ENCODE assay signal across 19 cellular contexts in the genomic region with DNA sequence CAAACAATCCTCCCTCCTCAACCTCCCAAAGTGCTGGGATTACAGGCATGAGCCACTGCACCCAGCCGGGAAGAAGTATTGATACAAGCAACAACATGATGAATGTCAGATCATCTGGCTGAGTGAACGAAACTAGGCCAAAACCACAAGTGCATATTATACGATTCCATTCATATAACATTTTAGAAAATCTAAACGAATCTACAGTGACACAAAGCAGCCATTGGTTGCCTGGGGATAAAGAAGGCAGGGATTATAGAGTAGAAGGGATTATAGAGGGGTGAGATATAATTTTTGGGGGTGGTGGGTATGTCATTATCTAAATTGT. TPM values are rescaled to one million over a fixed set of nuclear protein-coding genes. Genes with fewer than 3 reads are reported as not detected.
DNase-seq lines count a peak whose midpoint lies in the region; ATAC-seq, FAIRE-seq and TF ChIP-seq lines count a peak whose summit lies in the region.
"Had no signal": no experiment of that assay in that cellular context is flagged by ENCODE, and none has a peak within 500 bp of the region (broad histone marks: within the 10 kb centered on the region; RNA-seq: fewer than 3 reads in every experiment).

No MANE protein-coding gene starts in this region.

- no TSS peak for BruUV-seq in PC-9 (replicated peaks; lab: Mats Ljungman, UMichigan)

- H3K27ac ChIP-seq in A549 (peak overlapping the region; percentile 47 to 78; a peak in 4 of 6 replicates), GM23338 (ENCODE audit: low read depth) (no peak overlapping the region), keratinocyte (ENCODE audit: control insufficient read depth, insufficient read depth, low read length) (no peak overlapping the region), PC-9 (no peak overlapping the region)
- H3K27ac ChIP-seq: C4-2B had no signal

- no peaks in the 10 kb centered on the region for H3K9me1 ChIP-seq in keratinocyte (ENCODE audit: control insufficient read depth, extremely low read depth, insufficient read depth, low read length)

- H3K36me3 ChIP-seq in GM23338 (ENCODE audit: insufficient read depth) (no peaks in the 10 kb centered on the region), keratinocyte (ENCODE audit: control insufficient read depth in 2 of 2, extremely low read depth in 1 of 2, insufficient read depth in 2 of 2, low read length in 2 of 2) (no peaks in the 10 kb centered on the region), PC-9 (ENCODE audit: low read depth) (no peaks in the 10 kb centered on the region)

- no peaks in the 10 kb centered on the region for H3F3A ChIP-seq in GM23338 (replicated peaks; ENCODE audit: low read depth)
- peaks cover 4% of the 10 kb centered on the region; the same call in 1 of the 2 replicates for H3F3A ChIP-seq in PC-9 (ENCODE audit: insufficient read depth, low read depth)

- CTCF ChIA-PET in A549 (lab: Yijun Ruan, JAX), result interaction anchor here (0.8 to 4.2 kb wide), 15 partner anchors 11 to 395 kb away, joined by 3 to 82 read pairs (median 4); a partner anchor contains a TSS
- CTCF ChIA-PET in PC-9 (lab: Charles Lee), result interaction anchor here (0.6 to 2.4 kb wide), 2 partner anchors 153 to 270 kb away, joined by 7 to 17 read pairs; no protein-coding TSS in a partner anchor

- no peaks in the 10 kb centered on the region for H3K9me3 Mint-ChIP-seq in GM23338
- H3K9me3 Mint-ChIP-seq: T-cell had no signal

- H3K4me2 ChIP-seq in A549 (peak overlapping the region; percentile 60), GM23338 (no peak overlapping the region), keratinocyte (ENCODE audit: control insufficient read depth, extremely low read depth, insufficient read depth, low read depth, low read length) (no peak overlapping the region), PC-9 (no peak overlapping the region)

- TF ChIP-seq EP300 in A549 (IDR thresholded peaks at IDR 0.05), result no peak

- no peaks in the 10 kb centered on the region for H3K36me3 Mint-ChIP-seq in GM23338 (ENCODE audit: low read depth)
- H3K36me3 Mint-ChIP-seq: T-cell had no signal

- no peaks in the 10 kb centered on the region for H4K20me1 ChIP-seq in GM23338 (replicated peaks; ENCODE audit: insufficient read depth)
- H4K20me1 ChIP-seq in keratinocyte (ENCODE audit: control insufficient read depth, extremely low read depth, insufficient read depth, low read length), result no peaks in the 10 kb centered on the region
- H4K20me1 ChIP-seq in PC-9 (ENCODE audit: insufficient read depth), result no peaks in the 10 kb centered on the region

- POLR2A ChIA-PET in A549 (lab: Yijun Ruan, JAX), result interaction anchor here (1.5 kb wide), 1 partner anchor 47 kb away, joined by 4 read pairs; no protein-coding TSS in a partner anchor
- POLR2A ChIA-PET in PC-9 (lab: Charles Lee; ENCODE audit: unreplicated experiment), result no interaction called here

- no peak overlapping the region for H3K9ac ChIP-seq in keratinocyte (ENCODE audit: control insufficient read depth, extremely low read depth, insufficient read depth, low read length)

- H3K4me3 ChIP-seq in A549, result no peak overlapping the region
- H3K4me3 ChIP-seq in GM23338, result no peak overlapping the region
- no peak overlapping the region for H3K4me3 ChIP-seq in keratinocyte (ENCODE audit: control insufficient read depth in 2 of 3, extremely low read depth in 1 of 3, insufficient read depth in 2 of 3, low read depth in 1 of 3, low read length in 3 of 3)
- H3K4me3 ChIP-seq in PC-9, result no peak overlapping the region
- no peak overlapping the region for H3K4me3 ChIP-seq in foreskin fibroblast (ENCODE audit: low read depth in 1 of 2, low read length in 2 of 2)

- H2AFZ ChIP-seq in GM23338 (peak overlapping the region; percentile 85; the same call in 1 of the 2 replicates), keratinocyte (ENCODE audit: control insufficient read depth, low read length) (peak overlapping the region; percentile 15), PC-9 (no peak overlapping the region)

- H3K9me2 ChIP-seq in GM23338 (ENCODE audit: insufficient read depth), result no peaks in the 10 kb centered on the region
- H3K9me2 ChIP-seq in PC-9 (ENCODE audit: insufficient read depth), result no peaks in the 10 kb centered on the region

- 67% methylated on average over 4 of the region's 4 CpGs for WGBS in A549 (ENCODE audit: missing lambda C conversion rate)

- FAIRE-seq in A549 (lab: Jason Lieb, UNC) (no peak), keratinocyte (lab: Jason Lieb, UNC) (no peak)
- FAIRE-seq: D721Med, GM12892, GM18507, RCC 7860 had no signal

- intact Hi-C loops in PC-9 (cut with micrococcal nuclease; ENCODE audit: unreplicated experiment), result loop anchor here (5.0 kb wide), 1 partner anchor 125 kb away; a partner anchor contains a TSS

- dilution Hi-C loops in keratinocyte (cut with MboI; ENCODE audit: extremely low pct_ligation_motif_present, low sequenced_read_pairs), result no loop called here

- H3K79me2 ChIP-seq in GM23338 (replicated peaks; ENCODE audit: insufficient read depth) (no peaks in the 10 kb centered on the region), keratinocyte (ENCODE audit: control insufficient read depth, insufficient read depth, low read length) (no peaks in the 10 kb centered on the region), PC-9 (ENCODE audit: low read depth) (no peaks in the 10 kb centered on the region)

- ATAC-seq in A549, result no peak
- no peak for ATAC-seq in GM23338

- DNase-seq in A549 (ENCODE audit: low read depth in 1 of 2, low spot score in 1 of 2) (no peak), GM23338 (ENCODE audit: low spot score) (no peak), RPMI8226 (peak; percentile 57), keratinocyte (ENCODE audit: low read depth, low spot score) (no peak), PC-9 (no peak), T1000 (lab: John Stamatoyannopoulos, UW) (no peak), foreskin fibroblast (no peak)
- DNase-seq: KG1, NCI-H1417 treated with DMSO at 0.1 percent for 48 hours, NCI-H1930, NCI-H2171 treated with DMSO at 0.1 percent for 48 hours, NCI-H446, Right ventricle myocardium superior, T-cell had no signal

- H3K4me3 Mint-ChIP-seq in GM23338, result no peak overlapping the region; the same call in 2 of the 3 replicates

- no peaks in the 10 kb centered on the region for H3K9me3 ChIP-seq in A549
- no peaks in the 10 kb centered on the region for H3K9me3 ChIP-seq in keratinocyte (ENCODE audit: control insufficient read depth, low read depth, low read length)
- H3K9me3 ChIP-seq in PC-9 (ENCODE audit: insufficient read depth, low read depth), result no peaks in the 10 kb centered on the region

- H3K4me1 Mint-ChIP-seq in GM23338, result peaks cover 3% of the 10 kb centered on the region; the same call in 2 of the 3 replicates

- H3K27ac Mint-ChIP-seq in GM23338, result no peak overlapping the region
- H3K27ac Mint-ChIP-seq: T-cell had no signal

- no peaks in the 10 kb centered on the region for H3K27me3 ChIP-seq in GM23338 (ENCODE audit: insufficient read depth)
- no peaks in the 10 kb centered on the region for H3K27me3 ChIP-seq in keratinocyte (ENCODE audit: control insufficient read depth, extremely low read depth, insufficient read depth, low read length)
- no peaks in the 10 kb centered on the region for H3K27me3 ChIP-seq in PC-9 (ENCODE audit: insufficient read depth, low read depth)

- no peak for TF ChIP-seq POLR2A in A549 (IDR thresholded peaks at IDR 0.05; ENCODE audit: low read length)

- peaks cover 14% of the 10 kb centered on the region for H3K4me1 ChIP-seq in A549
- H3K4me1 ChIP-seq in GM23338 (ENCODE audit: insufficient read depth), result no peaks in the 10 kb centered on the region
- H3K4me1 ChIP-seq in keratinocyte (ENCODE audit: control insufficient read depth, extremely low read depth, insufficient read depth, low read length), result peaks cover 10% of the 10 kb centered on the region
- peaks cover 13% of the 10 kb centered on the region for H3K4me1 ChIP-seq in PC-9 (replicated peaks; ENCODE audit: insufficient read depth)

- peaks cover 3% of the 10 kb centered on the region for H3K27me3 Mint-ChIP-seq in GM23338 (ENCODE audit: insufficient read depth, low read depth, poor library complexity)

- no peak for TF ChIP-seq RAD21 in A549 (conservative IDR thresholded peaks at IDR 0.05 in 1 of 2, IDR thresholded peaks at IDR 0.05 in 1 of 2)

- TF ChIP-seq CTCF in A549 (IDR thresholded peaks at IDR 0.05) (no peak), GM23338 (conservative IDR thresholded peaks at IDR 0.05; ENCODE audit: low read depth in 2 of 2) (no peak), keratinocyte (optimal IDR thresholded peaks at IDR 0.05 in 1 of 3, IDR thresholded peaks at IDR 0.05 in 1 of 3, conservative IDR thresholded peaks at IDR 0.05 in 1 of 3; ENCODE audit: extremely low read depth in 1 of 3, insufficient read depth in 2 of 3, low read length in 3 of 3) (no peak), PC-9 (conservative IDR thresholded peaks at IDR 0.05) (no peak), foreskin fibroblast (IDR thresholded peaks at IDR 0.05; ENCODE audit: low read depth, low read length) (no peak)

RNA-seq across cellular contexts. Expression of a gene that starts 11.5 kb away (rescaled TPM):
- 61.3 and 65.2 TPM in 2 replicates for polyA plus RNA-seq in A549 (2011; rRNA removed)
- 68.6 and 92.9 TPM in 2 replicates for polyA plus RNA-seq in A549 (2012; cell fraction: cytosol; rRNA removed)
- polyA plus RNA-seq in A549 (2012; cell fraction: nucleus; rRNA removed), result 111 and 114 TPM in 2 replicates
- polyA plus RNA-seq in A549 (2017; fragmentation: RNase III; extraction: RNeasy Plus Mini Kit Qiagen cat#74134 plus additional on column Dnase treatment), result 50.3 to 62.0 TPM (median 59.8 TPM) in 3 replicates
- polyA minus RNA-seq in A549 (2011; rRNA and poly(A)+ RNA removed), result 70.3 and 85.9 TPM in 2 replicates
- total RNA-seq in GM23338 (2014; rRNA removed; shearing (Covaris generic)), result 24.2 and 25.7 TPM in 2 replicates
- polyA plus RNA-seq in GM23338 (2016; fragmentation: Nextera tagmentation; extraction: Ambion mirVana), result 21.4 and 23.1 TPM in 2 replicates
- polyA plus RNA-seq in keratinocyte, result 24.1 to 35.4 TPM (median 26.3 TPM) in 3 replicates
- 10.6 TPM for polyA plus RNA-seq in keratinocyte (2011; ENCODE audit: low read depth)
- 32.2 and 47.8 TPM in 2 replicates for polyA plus RNA-seq in keratinocyte (2011; cell fraction: cytosol; rRNA removed)
- 28.1 and 37.3 TPM in 2 replicates for polyA plus RNA-seq in keratinocyte (2011; cell fraction: nucleus; rRNA removed)
- 38.2 and 59.4 TPM in 2 replicates for polyA plus RNA-seq in keratinocyte (2012; ENCODE audit: low replicate concordance)
- 24.3 to 54.7 TPM (median 34.0 TPM) in 3 replicates for polyA minus RNA-seq in keratinocyte
- polyA minus RNA-seq in keratinocyte (2011; cell fraction: cytosol; rRNA and poly(A)+ RNA removed), result 38.8 TPM
- 12.1 and 18.5 TPM in 2 replicates for polyA minus RNA-seq in keratinocyte (2011; cell fraction: nucleus; rRNA and poly(A)+ RNA removed)
- 71.7 and 75.6 TPM in 2 replicates for total RNA-seq in PC-9 (2021)

RNA-seq across cellular contexts. Expression of a gene that starts 47.6 kb away (rescaled TPM):
- 69.6 and 71.1 TPM in 2 replicates for polyA plus RNA-seq in A549 (2011; rRNA removed)
- 93.7 and 128 TPM in 2 replicates for polyA plus RNA-seq in A549 (2012; cell fraction: cytosol; rRNA removed)
- polyA plus RNA-seq in A549 (2012; cell fraction: nucleus; rRNA removed), result 328 and 664 TPM in 2 replicates
- 81.3 to 109 TPM (median 103 TPM) in 3 replicates for polyA plus RNA-seq in A549 (2017; fragmentation: RNase III; extraction: RNeasy Plus Mini Kit Qiagen cat#74134 plus additional on column Dnase treatment)
- 88.6 and 115 TPM in 2 replicates for polyA minus RNA-seq in A549 (2011; rRNA and poly(A)+ RNA removed)
- 126 and 164 TPM in 2 replicates for total RNA-seq in GM23338 (2014; rRNA removed; shearing (Covaris generic))
- 126 and 137 TPM in 2 replicates for polyA plus RNA-seq in GM23338 (2016; fragmentation: Nextera tagmentation; extraction: Ambion mirVana)
- polyA plus RNA-seq in keratinocyte, result 25.9 to 35.0 TPM (median 28.6 TPM) in 3 replicates
- polyA plus RNA-seq in keratinocyte (2011; ENCODE audit: low read depth), result 56.9 TPM
- 18.1 and 28.0 TPM in 2 replicates for polyA plus RNA-seq in keratinocyte (2011; cell fraction: cytosol; rRNA removed)
- 81.8 and 114 TPM in 2 replicates for polyA plus RNA-seq in keratinocyte (2011; cell fraction: nucleus; rRNA removed)
- 48.4 and 59.6 TPM in 2 replicates for polyA plus RNA-seq in keratinocyte (2012; ENCODE audit: low replicate concordance)
- 32.7 to 104 TPM (median 40.3 TPM) in 3 replicates for polyA minus RNA-seq in keratinocyte
- 72.1 TPM for polyA minus RNA-seq in keratinocyte (2011; cell fraction: cytosol; rRNA and poly(A)+ RNA removed)
- 80.5 and 92.7 TPM in 2 replicates for polyA minus RNA-seq in keratinocyte (2011; cell fraction: nucleus; rRNA and poly(A)+ RNA removed)
- 151 and 205 TPM in 2 replicates for total RNA-seq in PC-9 (2021)

RNA-seq across cellular contexts. Expression of a gene that starts 53.7 kb away (rescaled TPM):
- polyA plus RNA-seq in A549 (2011; rRNA removed) (0.14 and 0.32 TPM in 2 replicates), A549 (2017; fragmentation: RNase III; extraction: RNeasy Plus Mini Kit Qiagen cat#74134 plus additional on column Dnase treatment) (not detected in 3 replicates), GM23338 (2016; fragmentation: Nextera tagmentation; extraction: Ambion mirVana) (not detected in 2 replicates), keratinocyte (not detected in 3 replicates)
- polyA plus RNA-seq in A549 (2012; cell fraction: cytosol; rRNA removed), result not detected in 2 replicates
- polyA plus RNA-seq in A549 (2012; cell fraction: nucleus; rRNA removed), result 0.23 TPM in 1 of 2 replicates, not detected in the other
- 0.88 TPM in 1 of 2 replicates, not detected in the other for polyA minus RNA-seq in A549 (2011; rRNA and poly(A)+ RNA removed)
- not detected in 2 replicates for total RNA-seq in GM23338 (2014; rRNA removed; shearing (Covaris generic))
- not detected for polyA plus RNA-seq in keratinocyte (2011; ENCODE audit: low read depth)
- not detected in 2 replicates for polyA plus RNA-seq in keratinocyte (2011; cell fraction: cytosol; rRNA removed)
- polyA plus RNA-seq in keratinocyte (2011; cell fraction: nucleus; rRNA removed), result not detected in 2 replicates
- polyA plus RNA-seq in keratinocyte (2012; ENCODE audit: low replicate concordance), result not detected in 2 replicates
- polyA minus RNA-seq in keratinocyte, result not detected in 3 replicates
- not detected for polyA minus RNA-seq in keratinocyte (2011; cell fraction: cytosol; rRNA and poly(A)+ RNA removed)
- polyA minus RNA-seq in keratinocyte (2011; cell fraction: nucleus; rRNA and poly(A)+ RNA removed), result not detected in 2 replicates
- total RNA-seq in PC-9 (2021), result not detected in 2 replicates
- total RNA-seq: Right ventricle myocardium superior, T-cell had no signal

Comparison
In these comparisons a context has a peak if more than half of its experiments do, and no peak if none do; other contexts are left out.
1. H3K27ac ChIP-seq: peak in A549 (2 of 2); none in GM23338 (single experiment), keratinocyte (single experiment) and PC-9 (single experiment).